Comparison of ENCODE assay signal across 8 cellular contexts in genomic region chr11:85595285-85595884, GRCh38. TPM values are rescaled to one million over a fixed set of nuclear protein-coding genes. Genes with fewer than 3 reads are reported as not detected.
A peak's percentile ranks its signal among the peaks of the same experiment; 100 is the strongest.
DNase-seq lines count a peak whose midpoint lies in the region; ATAC-seq and TF ChIP-seq lines count a peak whose summit lies in the region.

No MANE protein-coding gene starts in this region.

- no peak for DNase-seq in Right ventricle myocardium inferior (ENCODE audit: missing footprints)
- DNase-seq in left ventricle myocardium superior = no peak
- peak; percentile 42 to 64 for DNase-seq in NCI-H446 (lab: John Stamatoyannopoulos, UW)
- peak; percentile 56 for DNase-seq in MCF 10A (ENCODE audit: unreplicated experiment)
- DNase-seq in kidney glomerular epithelial cell (lab: John Stamatoyannopoulos, UW) = peak; percentile 39

- H3K27me3 Mint-ChIP-seq in MCF 10A (ENCODE audit: insufficient read depth, unreplicated experiment) = peaks cover 18% of the 10 kb centered on the region

- no peaks in the 10 kb centered on the region for H3K4me1 Mint-ChIP-seq in MCF 10A (ENCODE audit: insufficient read depth, unreplicated experiment)

- TF ChIP-seq CTCF in MCF 10A (IDR thresholded peaks at IDR 0.05; ENCODE audit: unreplicated experiment) = peak; percentile 56

- H3K27ac ChIP-seq in urinary bladder (ENCODE audit: low read depth) = peak overlapping the region; percentile 23

- H3K4me3 ChIP-seq in urinary bladder (ENCODE audit: low read depth, low read length) = no peak overlapping the region

- no peak overlapping the region for H3K27ac Mint-ChIP-seq in MCF 10A (ENCODE audit: low read depth, unreplicated experiment)

- intact Hi-C loops in Right ventricle myocardium inferior (cut with DNase I) = loop anchor here (2.0 to 5.0 kb wide), 2 partner anchors 69 to 232 kb away; partner anchors contain the start of gene CREBZF
- intact Hi-C loops in left ventricle myocardium superior (cut with micrococcal nuclease) = loop anchor here (10.0 kb wide), 1 partner anchor 229 kb away; no protein-coding TSS in a partner anchor
- intact Hi-C loops in MCF 10A (cut with micrococcal nuclease) = loop anchor here (1.0 to 10.0 kb wide), 6 partner anchors 69 to 697 kb away; partner anchors contain the start of gene CCDC83

- peak; percentile 54 for ATAC-seq in Right ventricle myocardium inferior
- no peak for ATAC-seq in left ventricle myocardium superior
- ATAC-seq in HG02870 (IDR thresholded peaks at IDR 0.05; ENCODE audit: unreplicated experiment) = peak; percentile 61
- ATAC-seq in GM21619 (IDR thresholded peaks at IDR 0.05; ENCODE audit: unreplicated experiment) = no peak

- peaks cover 2% of the 10 kb centered on the region for H3K4me1 ChIP-seq in urinary bladder (ENCODE audit: insufficient read depth)

- no peaks in the 10 kb centered on the region for H3K9me3 Mint-ChIP-seq in MCF 10A (ENCODE audit: unreplicated experiment)

- POLR2A ChIA-PET in MCF 10A (lab: Yijun Ruan, JAX) = no interaction called here

- no peaks in the 10 kb centered on the region for H3K36me3 ChIP-seq in urinary bladder (ENCODE audit: insufficient read depth)

- H3K36me3 Mint-ChIP-seq in MCF 10A (ENCODE audit: insufficient read depth, unreplicated experiment) = no peaks in the 10 kb centered on the region

- H3K4me3 Mint-ChIP-seq in MCF 10A (ENCODE audit: unreplicated experiment) = no peak overlapping the region

- CTCF ChIA-PET in MCF 10A (lab: Yijun Ruan, JAX) = interaction anchor here (0.6 to 0.9 kb wide), 5 partner anchors 15 to 415 kb away, joined by 3 to 4 read pairs (median 3); partner anchors contain the start of genes CCDC83 and TMEM126B

- BruUV-seq in MCF 10A (replicated peaks; lab: Mats Ljungman, UMichigan) = no TSS peak

RNA-seq across cellular contexts. Expression of gene DLG2, which starts 31.8 kb away (rescaled TPM):
- total RNA-seq in Right ventricle myocardium inferior = 5.7 TPM
- total RNA-seq in left ventricle myocardium superior = 5.7 TPM
- total RNA-seq in MCF 10A (2022) = 0.26 and 0.54 TPM in 2 replicates
- total RNA-seq in urinary bladder = 42.4 TPM
- polyA plus RNA-seq in urinary bladder = 3.4 TPM

RNA-seq across cellular contexts. Expression of gene TMEM126B, which starts 33.0 kb away (rescaled TPM):
- total RNA-seq in Right ventricle myocardium inferior = 64.3 TPM
- total RNA-seq in left ventricle myocardium superior = 68.0 TPM
- 38.4 and 50.4 TPM in 2 replicates for total RNA-seq in MCF 10A (2022)
- 68.9 TPM for total RNA-seq in urinary bladder
- 65.5 TPM for polyA plus RNA-seq in urinary bladder

RNA-seq across cellular contexts. Expression of gene TMEM126A, which starts 52.4 kb away (rescaled TPM):
- total RNA-seq in Right ventricle myocardium inferior (77.9 TPM), left ventricle myocardium superior (77.4 TPM), MCF 10A (2022) (33.5 and 34.9 TPM in 2 replicates), urinary bladder (29.3 TPM)
- 37.0 TPM for polyA plus RNA-seq in urinary bladder

Comparison
In these comparisons a context has a peak if more than half of its experiments do, and no peak if none do; other contexts are left out.
1. ATAC-seq: peak in Right ventricle myocardium inferior (single experiment) and HG02870 (single experiment); none in left ventricle myocardium superior (single experiment) and GM21619 (single experiment).
2. DNase-seq: peak in NCI-H446 (2 of 2), MCF 10A (single experiment) and kidney glomerular epithelial cell (single experiment); none in Right ventricle myocardium inferior (single experiment) and left ventricle myocardium superior (single experiment).